Comparison of ENCODE assay signal across 2 cellular contexts in the genomic region with DNA sequence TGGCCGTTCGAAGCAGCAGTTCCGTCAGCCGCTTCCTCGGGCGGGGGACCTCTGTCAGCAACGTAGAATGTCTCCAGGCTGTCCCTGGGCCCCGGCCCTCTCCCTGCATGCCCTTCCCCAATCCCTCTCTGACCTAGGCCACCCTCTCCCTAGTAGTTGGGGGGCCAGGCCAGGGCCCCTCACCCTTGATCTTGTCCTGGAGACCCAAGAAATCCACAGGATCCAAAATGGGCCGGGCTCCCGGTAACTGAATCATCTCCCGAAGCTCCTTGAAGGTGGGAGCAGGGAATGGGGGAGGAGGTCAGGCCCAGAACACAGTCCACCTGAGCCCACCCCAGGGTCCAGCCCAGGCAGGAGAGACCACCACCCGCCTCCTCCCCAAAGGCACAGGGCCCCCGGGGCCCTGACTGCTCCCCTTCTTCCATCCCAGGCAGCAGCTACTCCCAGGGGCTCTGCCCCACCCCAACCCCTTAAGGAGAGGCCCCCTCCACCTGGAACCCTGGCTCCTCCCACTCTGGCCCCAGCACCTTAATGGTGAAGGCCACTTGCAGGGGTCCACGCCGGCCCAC.
TF ChIP-seq lines count a peak whose summit lies in the region.

No MANE protein-coding gene starts in this region.

TF ChIP-seq in IMR-90, 13 proteins besides CTCF, POLR2A, EP300 and RAD21:
- no peak for TF ChIP-seq MAZ (IDR thresholded peaks at IDR 0.05; ENCODE audit: borderline replicate concordance, low read depth, low read length)
- no peak for TF ChIP-seq ELK1 (IDR thresholded peaks at IDR 0.05; ENCODE audit: borderline replicate concordance, low read depth, low read length)
- TF ChIP-seq BHLHE40 (IDR thresholded peaks at IDR 0.05; ENCODE audit: low read depth, low read length) = no peak
- TF ChIP-seq RFX5 (IDR thresholded peaks at IDR 0.05; ENCODE audit: low read depth, low read length) = no peak
- TF ChIP-seq FOS (IDR thresholded peaks at IDR 0.05; ENCODE audit: low read depth, low read length) = no peak
- TF ChIP-seq CHD1 (IDR thresholded peaks at IDR 0.05; ENCODE audit: low read depth, low read length) = no peak
TF ChIP-seq in IMR-90: peak in this region for 0.

TF ChIP-seq in H1, 55 proteins besides CTCF, POLR2A, EP300 and RAD21:
- TF ChIP-seq HDAC6 (IDR thresholded peaks at IDR 0.05; ENCODE audit: low read depth, low read length) (no peak), RFX5 (IDR thresholded peaks at IDR 0.05; ENCODE audit: borderline replicate concordance, low read depth, low read length) (no peak), BACH1 (IDR thresholded peaks at IDR 0.05; ENCODE audit: low read length) (no peak), NANOG (IDR thresholded peaks at IDR 0.05; ENCODE audit: insufficient read depth, low read depth, low read length, poor library complexity, severe bottlenecking) (no peak), SP4 (IDR thresholded peaks at IDR 0.05; ENCODE audit: low read length) (no peak), TBP (IDR thresholded peaks at IDR 0.05; ENCODE audit: low read depth, low read length) (no peak)
